15 cellular contexts compared by ENCODE assay signal in the genomic region with DNA sequence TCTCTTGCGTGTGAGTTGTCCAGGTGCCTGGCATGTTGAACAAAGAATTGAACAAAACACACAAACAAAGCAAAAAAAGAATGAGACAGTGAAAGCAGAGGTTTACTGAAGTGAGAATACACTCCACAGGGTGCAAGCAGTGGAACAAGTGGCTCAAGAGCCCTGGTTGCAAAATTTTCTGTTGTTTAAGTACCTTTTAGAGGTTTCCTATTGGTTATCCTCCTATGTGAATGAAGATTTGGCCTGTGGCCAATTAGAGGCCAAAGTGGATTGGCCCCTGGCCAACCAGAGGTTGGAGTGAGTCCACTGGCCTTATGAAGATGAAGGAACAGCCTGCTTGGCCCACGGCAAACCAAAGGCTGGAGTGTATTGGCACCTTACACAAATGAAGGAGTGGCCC.
A peak's percentile ranks its signal among the peaks of the same experiment; 100 is the strongest.
DNase-seq lines count a peak whose midpoint lies in the region; ATAC-seq and TF ChIP-seq lines count a peak whose summit lies in the region.
"Had no signal": no experiment of that assay in that cellular context is flagged by ENCODE, and none has a peak within 500 bp of the region (broad histone marks: within the 10 kb centered on the region; RNA-seq: fewer than 3 reads in every experiment).

No MANE protein-coding gene starts in this region.

- H3K4me3 ChIP-seq in thyroid gland (replicated peaks in 1 of 3), result no peak overlapping the region
- H3K4me3 ChIP-seq in OCI-LY7 (ENCODE audit: low read depth, low read length, poor library complexity, severe bottlenecking), result no peak overlapping the region
- H3K4me3 ChIP-seq: testis had no signal

- no peaks in the 10 kb centered on the region for H3K27me3 ChIP-seq in thyroid gland
- H3K27me3 ChIP-seq: testis had no signal

- no peak overlapping the region for H3K4me2 ChIP-seq in OCI-LY7 (ENCODE audit: low read length)

- WGBS in thyroid gland, 2 donors, result 28 to 43% methylated on average over 2 of the region's 2 CpGs

- CTCF ChIA-PET in OCI-LY7 (lab: Charles Lee; ENCODE audit: unreplicated experiment), result no interaction called here

- BruUV-seq in OCI-LY7 (replicated peaks; lab: Mats Ljungman, UMichigan), result no TSS peak

- ATAC-seq in HG02678 (IDR thresholded peaks at IDR 0.05; ENCODE audit: unreplicated experiment), result no peak
- ATAC-seq: activated T-cell treated with anti-CD3 and anti-CD28 coated beads, Interleukin-2, amount 50 U/mL, for 4 hours; CD8-positive, alpha-beta T cell had no signal

- no peaks in the 10 kb centered on the region for H3K79me2 ChIP-seq in OCI-LY7 (ENCODE audit: insufficient read depth, low read depth, low read length)

- intact Hi-C loops in thyroid gland (cut with DNase I) (no loop called here), OCI-LY7 (cut with micrococcal nuclease; ENCODE audit: unreplicated experiment) (no loop called here)

- H3K36me3 ChIP-seq in thyroid gland (no peaks in the 10 kb centered on the region), OCI-LY7 (ENCODE audit: insufficient read depth, low read length) (no peaks in the 10 kb centered on the region)

- H3K9me3 ChIP-seq in thyroid gland (no peaks in the 10 kb centered on the region), OCI-LY7 (ENCODE audit: low read length) (no peaks in the 10 kb centered on the region)
- H3K9me3 ChIP-seq: testis had no signal

- POLR2A ChIA-PET in OCI-LY7 (lab: Charles Lee), result no interaction called here

- DNase-seq in NCI-H82 (lab: John Stamatoyannopoulos, UW) (peak; percentile 39), NCI-H82 treated with DMSO at 0.1 percent for 48 hours (lab: John Stamatoyannopoulos, UW; ENCODE audit: unreplicated experiment) (no peak), NCI-H2107 treated with DMSO at 0.1 percent for 48 hours (lab: John Stamatoyannopoulos, UW; ENCODE audit: unreplicated experiment) (peak; percentile 70), SHP77 (lab: John Stamatoyannopoulos, UW) (peak; percentile 74 to 83), thyroid gland (peak; percentile 89 to 90), OCI-LY7 (ENCODE audit: low spot score) (no peak), caudate nucleus (lab: John Stamatoyannopoulos, UW) (no peak)
- DNase-seq: activated CD4-positive, alpha-beta T cell treated with anti-CD3 and anti-CD28 coated beads, Interleukin-2, amount 10 ng/mL, durations not matched to agents 24 days and 14 days; activated T-cell treated with anti-CD3 and anti-CD28 coated beads, Interleukin-2, amount 50 U/mL, for 4 hours; GDM1; NCI-H526; retina; testis had no signal

- no peaks in the 10 kb centered on the region for H3K9me2 ChIP-seq in OCI-LY7 (ENCODE audit: insufficient read depth, low read length)

- TF ChIP-seq CTCF in thyroid gland (IDR thresholded peaks at IDR 0.05) (no peak), OCI-LY7 (conservative IDR thresholded peaks at IDR 0.05; ENCODE audit: low read length) (no peak)

- H3K27ac ChIP-seq in thyroid gland, result no peak overlapping the region
- no peak overlapping the region for H3K27ac ChIP-seq in OCI-LY7 (ENCODE audit: low read depth, low read length, poor library complexity, severe bottlenecking)
- no peak overlapping the region for H3K27ac ChIP-seq in caudate nucleus (ENCODE audit: low read depth, low read length)
- H3K27ac ChIP-seq: testis had no signal

- H4K20me1 ChIP-seq in OCI-LY7 (ENCODE audit: insufficient read depth, low read length), result no peaks in the 10 kb centered on the region

- no peak for TF ChIP-seq POLR2A in thyroid gland (IDR thresholded peaks at IDR 0.05)

- peaks cover 5 to 15% of the 10 kb centered on the region in 2 donors for H3K4me1 ChIP-seq in thyroid gland
- no peaks in the 10 kb centered on the region for H3K4me1 ChIP-seq in OCI-LY7 (ENCODE audit: insufficient read depth, low read length, poor library complexity, severe bottlenecking)
- H3K4me1 ChIP-seq: testis had no signal

- H2AFZ ChIP-seq in OCI-LY7 (ENCODE audit: low read length), result no peak overlapping the region

Comparison
In these comparisons a context has a peak if more than half of its experiments do, and no peak if none do; other contexts are left out.
1. DNase-seq: peak in NCI-H82 (single experiment), NCI-H2107 treated with DMSO at 0.1 percent for 48 hours (single experiment), SHP77 (2 of 2) and thyroid gland (2 of 2); none in NCI-H82 treated with DMSO at 0.1 percent for 48 hours (single experiment), OCI-LY7 (single experiment) and caudate nucleus (0 of 61).